Comparison of ENCODE assay signal across 15 cellular contexts in genomic region chr5:124341066-124341943, GRCh38.
A peak's percentile ranks its signal among the peaks of the same experiment; 100 is the strongest.
DNase-seq lines count a peak whose midpoint lies in the region; ATAC-seq and TF ChIP-seq lines count a peak whose summit lies in the region.
"Had no signal": no experiment of that assay in that cellular context is flagged by ENCODE, and none has a peak within 500 bp of the region (broad histone marks: within the 10 kb centered on the region; RNA-seq: fewer than 3 reads in every experiment).

No MANE protein-coding gene starts in this region.

- TF ChIP-seq POLR2A in suprapubic skin (IDR thresholded peaks at IDR 0.05) = no peak
- TF ChIP-seq POLR2A in gastrocnemius medialis (IDR thresholded peaks at IDR 0.05) = no peak

- WGBS in suprapubic skin = 39% methylated on average over 9 of the region's 9 CpGs

- H3K4me1 ChIP-seq in suprapubic skin (peaks cover 15% of the 10 kb centered on the region), gastrocnemius medialis (peaks cover 11 to 14% of the 10 kb centered on the region in 2 donors)

- in situ Hi-C loops in gastrocnemius medialis (cut with MboI; ENCODE audit: low sequenced_read_pairs in 4 of 4) = no loop called here

- intact Hi-C loops in gastrocnemius medialis (cut with DNase I; ENCODE audit: low total_unique reads) = no loop called here

- TF ChIP-seq CTCF in suprapubic skin (IDR thresholded peaks at IDR 0.05) (no peak), gastrocnemius medialis (IDR thresholded peaks at IDR 0.05 in 4 of 5, conservative IDR thresholded peaks at IDR 0.05 in 1 of 5) (no peak)

- H3K9me3 ChIP-seq in suprapubic skin (no peaks in the 10 kb centered on the region), gastrocnemius medialis (no peaks in the 10 kb centered on the region)
- H3K9me3 ChIP-seq: ovary had no signal

- no peak overlapping the region for H3K4me3 ChIP-seq in suprapubic skin
- H3K4me3 ChIP-seq in gastrocnemius medialis = no peak overlapping the region
- H3K4me3 ChIP-seq: ovary had no signal

- H3K27me3 ChIP-seq in suprapubic skin (no peaks in the 10 kb centered on the region), gastrocnemius medialis (no peaks in the 10 kb centered on the region)
- H3K27me3 ChIP-seq: ovary had no signal

- H3K27ac ChIP-seq in suprapubic skin (peak overlapping the region; percentile 48), gastrocnemius medialis (peak overlapping the region in 2 of 4 donors; percentile 2 to 32)
- H3K27ac ChIP-seq: KMS-11, ovary, VCaP had no signal

- TF ChIP-seq EP300 in suprapubic skin (IDR thresholded peaks at IDR 0.05) = no peak

- ATAC-seq in GM19395 (IDR thresholded peaks at IDR 0.05; ENCODE audit: unreplicated experiment) (peak; percentile 73), gastrocnemius medialis (no peak), HG02763 (IDR thresholded peaks at IDR 0.05; ENCODE audit: unreplicated experiment) (no peak)

- DNase-seq in astrocyte of the hippocampus (ENCODE audit: low read depth, low spot score) (peak; percentile 14), inferior parietal cortex (ENCODE audit: extremely low spot score) (peak; percentile 47), suprapubic skin (ENCODE audit: low spot score in 2 of 2) (no peak), gastrocnemius medialis (no peak), mucosa of gallbladder (ENCODE audit: low spot score) (no peak), OCI-M1 (lab: John Stamatoyannopoulos, UW) (no peak)
- DNase-seq: activated CD8-positive, alpha-beta memory T cell treated with anti-CD3 and anti-CD28 coated beads, Interleukin-2, amount 50 U/mL, for 48 hours; mesendoderm; NCI-H774; SIG-M5 had no signal

- no peaks in the 10 kb centered on the region for H3K36me3 ChIP-seq in suprapubic skin
- no peaks in the 10 kb centered on the region for H3K36me3 ChIP-seq in gastrocnemius medialis
- H3K36me3 ChIP-seq: ovary had no signal

Comparison
In these comparisons a context has a peak if more than half of its experiments do, and no peak if none do; other contexts are left out.
1. DNase-seq: peak in astrocyte of the hippocampus (single experiment) and inferior parietal cortex (single experiment); none in suprapubic skin (0 of 2), gastrocnemius medialis (0 of 2), mucosa of gallbladder (single experiment) and OCI-M1 (single experiment).